In genomic region chr5:148290271-148291195, GRCh38 we compare ENCODE assay signal across 8 cellular contexts. TPM values are rescaled to one million over a fixed set of nuclear protein-coding genes. Genes with fewer than 3 reads are reported as not detected.
DNase-seq lines count a peak whose midpoint lies in the region; ATAC-seq and TF ChIP-seq lines count a peak whose summit lies in the region.

No MANE protein-coding gene starts in this region.

- TF ChIP-seq EP300 in upper lobe of left lung (IDR thresholded peaks at IDR 0.05): no peak

- H3K27me3 ChIP-seq in CD4-positive, CD25-positive, alpha-beta regulatory T cell (ENCODE audit: control insufficient read depth, insufficient read depth, low read length): no peaks in the 10 kb centered on the region
- H3K27me3 ChIP-seq in OCI-LY3 (ENCODE audit: low read depth, low read length) (peaks cover 4% of the 10 kb centered on the region; the same call in 1 of the 2 replicates), upper lobe of left lung (no peaks in the 10 kb centered on the region)

- H3K27me3 Mint-ChIP-seq in CD4-positive, CD25-positive, alpha-beta regulatory T cell: peaks cover 6% of the 10 kb centered on the region
- peaks cover 6% of the 10 kb centered on the region for H3K27me3 Mint-ChIP-seq in mesothelial cell of epicardium (ENCODE audit: low read depth)

- H3K9me3 Mint-ChIP-seq in CD4-positive, CD25-positive, alpha-beta regulatory T cell: no peaks in the 10 kb centered on the region
- H3K9me3 Mint-ChIP-seq in mesothelial cell of epicardium: no peaks in the 10 kb centered on the region

- no peak overlapping the region for H3K4me2 ChIP-seq in OCI-LY3 (ENCODE audit: low read length)

- no peak for ATAC-seq in CD4-positive, CD25-positive, alpha-beta regulatory T cell (ENCODE audit: low read depth in 2 of 2)
- ATAC-seq in HG02759 (IDR thresholded peaks at IDR 0.05; ENCODE audit: unreplicated experiment) (peak; percentile 57), upper lobe of left lung (ENCODE audit: low FRiP score in 2 of 2) (no peak), HG03469 (IDR thresholded peaks at IDR 0.05; ENCODE audit: unreplicated experiment) (no peak)

- no peak for TF ChIP-seq POLR2A in upper lobe of left lung (IDR thresholded peaks at IDR 0.05)

- TF ChIP-seq CTCF in OCI-LY3 (IDR thresholded peaks at IDR 0.05; ENCODE audit: low read depth, low read length) (peak; percentile 59), fibroblast of villous mesenchyme (IDR thresholded peaks at IDR 0.05; ENCODE audit: insufficient read depth, low read depth, low read length) (peak; percentile 61), upper lobe of left lung (IDR thresholded peaks at IDR 0.05) (peak in 4 of 6 experiments; percentile 16 to 34 (median 32)), mesothelial cell of epicardium (IDR thresholded peaks at IDR 0.05; ENCODE audit: unreplicated experiment) (no peak)

- H3K4me1 Mint-ChIP-seq in CD4-positive, CD25-positive, alpha-beta regulatory T cell: no peaks in the 10 kb centered on the region
- peaks cover 4% of the 10 kb centered on the region for H3K4me1 Mint-ChIP-seq in mesothelial cell of epicardium

- H3K27ac ChIP-seq in CD4-positive, CD25-positive, alpha-beta regulatory T cell (ENCODE audit: insufficient read depth, low read length, poor library complexity, severe bottlenecking): no peak overlapping the region
- no peak overlapping the region for H3K27ac ChIP-seq in OCI-LY3 (ENCODE audit: low read length)
- no peak overlapping the region for H3K27ac ChIP-seq in upper lobe of left lung

- H3K27ac Mint-ChIP-seq in CD4-positive, CD25-positive, alpha-beta regulatory T cell: no peak overlapping the region
- H3K27ac Mint-ChIP-seq in mesothelial cell of epicardium: no peak overlapping the region

- H3K4me1 ChIP-seq in CD4-positive, CD25-positive, alpha-beta regulatory T cell (ENCODE audit: control insufficient read depth, insufficient read depth, low read length, poor library complexity, severe bottlenecking): no peaks in the 10 kb centered on the region
- H3K4me1 ChIP-seq in OCI-LY3 (ENCODE audit: low read length) (no peaks in the 10 kb centered on the region), upper lobe of left lung (no peaks in the 10 kb centered on the region)

- peak in 2 of 3 donors; percentile 1 to 10 for DNase-seq in CD4-positive, CD25-positive, alpha-beta regulatory T cell
- peak; percentile 32 for DNase-seq in fibroblast of villous mesenchyme (ENCODE audit: low read depth)
- no peak for DNase-seq in upper lobe of left lung
- DNase-seq in mesothelial cell of epicardium (ENCODE audit: low spot score in 2 of 2, unreplicated experiment in 2 of 2): no peak
- DNase-seq in NCI-H510A (lab: John Stamatoyannopoulos, UW): no peak

- H3K36me3 Mint-ChIP-seq in CD4-positive, CD25-positive, alpha-beta regulatory T cell: no peaks in the 10 kb centered on the region
- no peaks in the 10 kb centered on the region for H3K36me3 Mint-ChIP-seq in mesothelial cell of epicardium

- no peaks in the 10 kb centered on the region for H3K36me3 ChIP-seq in CD4-positive, CD25-positive, alpha-beta regulatory T cell (ENCODE audit: control insufficient read depth, insufficient read depth, low read length)
- no peaks in the 10 kb centered on the region for H3K36me3 ChIP-seq in OCI-LY3 (replicated peaks; ENCODE audit: low read depth, low read length)
- H3K36me3 ChIP-seq in upper lobe of left lung: no peaks in the 10 kb centered on the region

- WGBS in upper lobe of left lung, 2 donors: 73 to 80% methylated on average over 6 of the region's 6 CpGs

- no peaks in the 10 kb centered on the region for H3K79me2 ChIP-seq in OCI-LY3 (ENCODE audit: low read length)

- no peaks in the 10 kb centered on the region for H3K9me3 ChIP-seq in CD4-positive, CD25-positive, alpha-beta regulatory T cell (ENCODE audit: control insufficient read depth in 2 of 2, low read length in 2 of 2)
- H3K9me3 ChIP-seq in OCI-LY3 (ENCODE audit: insufficient read depth, low read length): no peaks in the 10 kb centered on the region
- no peaks in the 10 kb centered on the region for H3K9me3 ChIP-seq in upper lobe of left lung

- no peak overlapping the region for H3K4me3 Mint-ChIP-seq in CD4-positive, CD25-positive, alpha-beta regulatory T cell
- no peak overlapping the region for H3K4me3 Mint-ChIP-seq in mesothelial cell of epicardium

- no peaks in the 10 kb centered on the region for H4K20me1 ChIP-seq in OCI-LY3 (ENCODE audit: insufficient read depth, low read length)

- peak overlapping the region; percentile 18; the same call in 1 of the 2 replicates for H2AFZ ChIP-seq in OCI-LY3 (ENCODE audit: low read depth, low read length)

- H3K4me3 ChIP-seq in CD4-positive, CD25-positive, alpha-beta regulatory T cell (ENCODE audit: low read depth, low read length): no peak overlapping the region
- H3K4me3 ChIP-seq in OCI-LY3 (ENCODE audit: low read length) (no peak overlapping the region), fibroblast of villous mesenchyme (ENCODE audit: low read depth, low read length) (no peak overlapping the region), upper lobe of left lung (no peak overlapping the region)

- H3K9ac ChIP-seq in OCI-LY3 (ENCODE audit: low read length): no peak overlapping the region

RNA-seq across cellular contexts. Expression of gene SPINK7, which starts 21.7 kb away (rescaled TPM):
- total RNA-seq in CD4-positive, CD25-positive, alpha-beta regulatory T cell: not detected
- not detected for polyA plus RNA-seq in CD4-positive, CD25-positive, alpha-beta regulatory T cell
- total RNA-seq in fibroblast of villous mesenchyme: not detected in 2 replicates
- total RNA-seq in upper lobe of left lung: not detected
- not detected in 3 replicates for total RNA-seq in mesothelial cell of epicardium

RNA-seq across cellular contexts. Expression of gene SPINK13, which starts 21.9 kb away (rescaled TPM):
- total RNA-seq in CD4-positive, CD25-positive, alpha-beta regulatory T cell: not detected
- polyA plus RNA-seq in CD4-positive, CD25-positive, alpha-beta regulatory T cell: not detected
- total RNA-seq in fibroblast of villous mesenchyme (not detected in 2 replicates), upper lobe of left lung (not detected), mesothelial cell of epicardium (not detected in 3 replicates)

RNA-seq across cellular contexts. Expression of gene SPINK9, which starts 44.8 kb away (rescaled TPM):
- not detected for total RNA-seq in CD4-positive, CD25-positive, alpha-beta regulatory T cell
- not detected for polyA plus RNA-seq in CD4-positive, CD25-positive, alpha-beta regulatory T cell
- total RNA-seq in fibroblast of villous mesenchyme: not detected in 2 replicates
- not detected for total RNA-seq in upper lobe of left lung
- not detected in 3 replicates for total RNA-seq in mesothelial cell of epicardium

RNA-seq across cellular contexts. Expression of gene MARCOL, which starts 52.2 kb away (rescaled TPM):
- total RNA-seq in CD4-positive, CD25-positive, alpha-beta regulatory T cell: not detected
- polyA plus RNA-seq in CD4-positive, CD25-positive, alpha-beta regulatory T cell: not detected
- not detected in 2 replicates for total RNA-seq in fibroblast of villous mesenchyme
- not detected for total RNA-seq in upper lobe of left lung
- total RNA-seq in mesothelial cell of epicardium: 0.18 TPM in 1 of 3 replicates, not detected in the others

Comparison
In these comparisons a context has a peak if more than half of its experiments do, and no peak if none do; other contexts are left out.
1. DNase-seq: peak in CD4-positive, CD25-positive, alpha-beta regulatory T cell (2 of 3) and fibroblast of villous mesenchyme (single experiment); none in upper lobe of left lung (0 of 2), mesothelial cell of epicardium (0 of 2) and NCI-H510A (single experiment).